35 cellular contexts compared by ENCODE assay signal in genomic region chr6:66995669-66996068, GRCh38.
"Had no signal": no experiment of that assay in that cellular context is flagged by ENCODE, and none has a peak within 500 bp of the region (broad histone marks: within the 10 kb centered on the region; RNA-seq: fewer than 3 reads in every experiment).

No MANE protein-coding gene starts in this region.

- DNase-seq: Karpas-422, Kasumi-1, MG63, MM.1S, MV-4-11, NCI-H1048, NCI-H1092, NCI-H1092 treated with DMSO at 0.1 percent for 48 hours, NCI-H1105, NCI-H1105 treated with DMSO at 0.1 percent for 48 hours, NCI-H1417, NCI-H1417 treated with DMSO at 0.1 percent for 48 hours, NCI-H1436, NCI-H1436 treated with DMSO at 0.1 percent for 48 hours, NCI-H146, NCI-H1694, NCI-H1694 treated with DMSO at 0.1 percent for 48 hours, NCI-H187, NCI-H187 treated with DMSO at 0.1 percent for 48 hours, NCI-H1930, NCI-H2029, NCI-H2029 treated with DMSO at 0.1 percent for 48 hours, NCI-H2081, NCI-H2081 treated with DMSO at 0.1 percent for 48 hours, NCI-H2107, NCI-H2171, NCI-H2171 treated with DMSO at 0.1 percent for 48 hours, NCI-H2227 treated with DMSO at 0.1 percent for 48 hours, NCI-H226, NCI-H345, NCI-H446, NCI-H446 treated with DMSO at 0.1 percent for 48 hours, NCI-H510A, NCI-H510A treated with DMSO at 0.1 percent for 48 hours, NCI-H524 had no signal

- H3K4me3 ChIP-seq: MG63 had no signal

- H3K9me3 ChIP-seq: MG63 had no signal

- H3K27me3 ChIP-seq: MG63 had no signal

- H3K36me3 ChIP-seq: MG63 had no signal
